ENCODE assay signal across 8 cellular contexts in genomic region chr16:23949630-23950290, GRCh38.
DNase-seq lines count a peak whose midpoint lies in the region; ATAC-seq, FAIRE-seq and TF ChIP-seq lines count a peak whose summit lies in the region.

No MANE protein-coding gene starts in this region.

- peaks cover 14% of the 10 kb centered on the region for H3K36me3 Mint-ChIP-seq in T-helper 1 cell treated with Interleukin-12 subunit alpha and Interleukin-12 subunit beta and Interleukin-4 antibody, amounts not matched to agents 30 μg/mL and 1 μg/mL, for 36 hours (ENCODE audit: low read depth)
- H3K36me3 Mint-ChIP-seq in activated naive CD4-positive, alpha-beta T cell treated with anti-CD3 and anti-CD28 coated beads, Interleukin-2, amount 50 U/mL, for 72 hours: peaks cover 0 to 12% of the 10 kb centered on the region in 2 donors

- peak; percentile 19 to 35 for ATAC-seq in activated naive CD4-positive, alpha-beta T cell treated with anti-CD3 and anti-CD28 coated beads, Interleukin-2, amount 50 U/mL, for 72 hours

- H3K27me3 Mint-ChIP-seq in T-helper 1 cell treated with Interleukin-12 subunit alpha and Interleukin-12 subunit beta and Interleukin-4 antibody, amounts not matched to agents 30 μg/mL and 1 μg/mL, for 36 hours (ENCODE audit: low read depth): no peaks in the 10 kb centered on the region

- FAIRE-seq in GM19239 (lab: Jason Lieb, UNC): peak; percentile 68
- FAIRE-seq in D721Med (lab: Jason Lieb, UNC): no peak

- H3K9me3 Mint-ChIP-seq in T-helper 1 cell treated with Interleukin-12 subunit alpha and Interleukin-12 subunit beta and Interleukin-4 antibody, amounts not matched to agents 30 μg/mL and 1 μg/mL, for 36 hours: no peaks in the 10 kb centered on the region
- peaks cover 0 to 4% of the 10 kb centered on the region in 2 donors for H3K9me3 Mint-ChIP-seq in activated naive CD4-positive, alpha-beta T cell treated with anti-CD3 and anti-CD28 coated beads, Interleukin-2, amount 50 U/mL, for 72 hours

- no peak for TF ChIP-seq CTCF in D721Med (IDR thresholded peaks at IDR 0.05; ENCODE audit: insufficient read depth, missing control alignments)

- peak overlapping the region; percentile 92 for H3K27ac Mint-ChIP-seq in T-helper 1 cell treated with Interleukin-12 subunit alpha and Interleukin-12 subunit beta and Interleukin-4 antibody, amounts not matched to agents 30 μg/mL and 1 μg/mL, for 36 hours
- peak overlapping the region; percentile 38 to 95 for H3K27ac Mint-ChIP-seq in activated naive CD4-positive, alpha-beta T cell treated with anti-CD3 and anti-CD28 coated beads, Interleukin-2, amount 50 U/mL, for 72 hours

- peak overlapping the region; percentile 60 for H3K4me3 Mint-ChIP-seq in T-helper 1 cell treated with Interleukin-12 subunit alpha and Interleukin-12 subunit beta and Interleukin-4 antibody, amounts not matched to agents 30 μg/mL and 1 μg/mL, for 36 hours

- DNase-seq in GM19239 (ENCODE audit: insufficient read length, low spot score) (peak; percentile 27), NCI-H1105 (lab: John Stamatoyannopoulos, UW) (no peak), D341Med (ENCODE audit: low spot score) (no peak), SHP77 treated with DMSO at 0.1 percent for 48 hours (lab: John Stamatoyannopoulos, UW) (no peak), D721Med (ENCODE audit: insufficient read length, low spot score) (no peak)
- peak; percentile 48 to 57 for DNase-seq in activated naive CD4-positive, alpha-beta T cell treated with anti-CD3 and anti-CD28 coated beads, Interleukin-2, amount 50 U/mL, for 72 hours (ENCODE audit: low spot score in 2 of 2)
- DNase-seq in stimulated activated CD8-positive, alpha-beta memory T cell treated with anti-CD3 and anti-CD28 coated beads, Interleukin-12 subunit alpha, Interleukin-12 subunit beta, amount 100 ng/mL, for 4 hours (ENCODE audit: low read depth): peak; percentile 37

- peaks cover 60% of the 10 kb centered on the region for H3K4me1 Mint-ChIP-seq in T-helper 1 cell treated with Interleukin-12 subunit alpha and Interleukin-12 subunit beta and Interleukin-4 antibody, amounts not matched to agents 30 μg/mL and 1 μg/mL, for 36 hours (ENCODE audit: low read depth)

Comparison
In these comparisons a context has a peak if more than half of its experiments do, and no peak if none do; other contexts are left out.
1. DNase-seq: peak in GM19239 (single experiment), activated naive CD4-positive, alpha-beta T cell treated with anti-CD3 and anti-CD28 coated beads, Interleukin-2, amount 50 U/mL, for 72 hours (2 of 2) and stimulated activated CD8-positive, alpha-beta memory T cell treated with anti-CD3 and anti-CD28 coated beads, Interleukin-12 subunit alpha, Interleukin-12 subunit beta, amount 100 ng/mL, for 4 hours (single experiment); none in NCI-H1105 (single experiment), D341Med (single experiment), SHP77 treated with DMSO at 0.1 percent for 48 hours (single experiment) and D721Med (single experiment).